ENCODE assay signal across 19 cellular contexts in the genomic region with DNA sequence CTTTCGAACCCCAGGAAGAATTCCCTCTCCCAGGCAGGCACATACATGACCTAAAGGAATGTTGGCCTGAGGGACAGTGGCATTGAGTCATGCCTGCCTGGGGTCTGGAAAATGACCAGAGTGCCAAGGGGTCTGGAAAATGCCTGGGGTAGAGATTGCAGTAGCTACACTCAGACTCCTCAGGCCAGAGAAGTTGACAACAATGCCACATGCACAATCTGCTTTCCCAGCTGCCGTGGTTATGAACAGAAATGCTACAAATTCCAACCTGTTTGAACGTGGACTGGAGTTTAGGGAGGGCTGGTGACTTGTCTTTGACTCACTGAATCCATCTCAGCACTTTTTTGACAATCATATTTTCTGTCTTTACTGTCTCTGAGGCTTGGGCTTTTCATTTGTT.
DNase-seq lines count a peak whose midpoint lies in the region; ATAC-seq, FAIRE-seq and TF ChIP-seq lines count a peak whose summit lies in the region.
"Had no signal": no experiment of that assay in that cellular context is flagged by ENCODE, and none has a peak within 500 bp of the region (broad histone marks: within the 10 kb centered on the region; RNA-seq: fewer than 3 reads in every experiment).

No MANE protein-coding gene starts in this region.

- H3K4me3 ChIP-seq in keratinocyte (ENCODE audit: control insufficient read depth in 2 of 3, extremely low read depth in 1 of 3, insufficient read depth in 2 of 3, low read depth in 1 of 3, low read length in 3 of 3): no peak overlapping the region
- H3K4me3 ChIP-seq: right atrium auricular region, tibial artery had no signal

- peaks cover 23% of the 10 kb centered on the region for H3K4me1 ChIP-seq in keratinocyte (ENCODE audit: control insufficient read depth, extremely low read depth, insufficient read depth, low read length)
- H3K4me1 ChIP-seq: right atrium auricular region, tibial artery had no signal

- peak; percentile 27 for DNase-seq in AG08395 (ENCODE audit: low spot score)
- peak; percentile 28 for DNase-seq in HS-5 (ENCODE audit: low read depth)
- DNase-seq in amniotic epithelial cell (ENCODE audit: low read depth): peak; percentile 12
- peak; percentile 69 for DNase-seq in keratinocyte (ENCODE audit: low read depth, low spot score)
- DNase-seq in activated T-cell treated with anti-CD3 and anti-CD28 coated beads for 4 hours: no peak
- DNase-seq in NCI-H2171 (lab: John Stamatoyannopoulos, UW): no peak
- DNase-seq: amniotic stem cell; CD4-positive, alpha-beta T cell; DMS53; endodermal cell; hippocampal formation; NCI-H1436; NCI-H2171 treated with DMSO at 0.1 percent for 48 hours; stimulated activated naive B cell treated with anti-CD40 and anti-IgM and Interleukin-4, amounts not matched to agents 10 μg/mL and 1 μg/mL and 100 μg/mL, for 72 hours; tibial artery had no signal

- no peaks in the 10 kb centered on the region for H3K9me3 ChIP-seq in keratinocyte (ENCODE audit: control insufficient read depth, low read depth, low read length)
- H3K9me3 ChIP-seq: right atrium auricular region, tibial artery had no signal

- no peak for ATAC-seq in GM21423 (IDR thresholded peaks at IDR 0.05; ENCODE audit: unreplicated experiment)
- ATAC-seq in GM21360 (IDR thresholded peaks at IDR 0.05; ENCODE audit: unreplicated experiment): no peak
- ATAC-seq: Panc1; stimulated activated naive B cell treated with anti-CD40 and anti-IgM and Interleukin-4, amounts not matched to agents 10 μg/mL and 1 μg/mL and 100 μg/mL, for 72 hours had no signal

- dilution Hi-C loops in keratinocyte (cut with MboI; ENCODE audit: extremely low pct_ligation_motif_present, low sequenced_read_pairs): no loop called here

- peak overlapping the region; percentile 58 for H3K4me2 ChIP-seq in keratinocyte (ENCODE audit: control insufficient read depth, extremely low read depth, insufficient read depth, low read depth, low read length)

- H4K20me1 ChIP-seq in keratinocyte (ENCODE audit: control insufficient read depth, extremely low read depth, insufficient read depth, low read length): no peaks in the 10 kb centered on the region

- TF ChIP-seq CTCF in keratinocyte (optimal IDR thresholded peaks at IDR 0.05 in 1 of 3, IDR thresholded peaks at IDR 0.05 in 1 of 3, conservative IDR thresholded peaks at IDR 0.05 in 1 of 3; ENCODE audit: extremely low read depth in 1 of 3, insufficient read depth in 2 of 3, low read length in 3 of 3): no peak

- no peaks in the 10 kb centered on the region for H3K27me3 ChIP-seq in keratinocyte (ENCODE audit: control insufficient read depth, extremely low read depth, insufficient read depth, low read length)
- H3K27me3 ChIP-seq: right atrium auricular region, tibial artery had no signal

- H3K27ac ChIP-seq in keratinocyte (ENCODE audit: control insufficient read depth, insufficient read depth, low read length): peak overlapping the region; percentile 41
- H3K27ac ChIP-seq: right atrium auricular region, tibial artery had no signal

- FAIRE-seq in keratinocyte (lab: Jason Lieb, UNC): peak; percentile 98

- peak overlapping the region; percentile 2 for H3K9ac ChIP-seq in keratinocyte (ENCODE audit: control insufficient read depth, extremely low read depth, insufficient read depth, low read length)

- H3K36me3 ChIP-seq in keratinocyte (ENCODE audit: control insufficient read depth in 2 of 2, extremely low read depth in 1 of 2, insufficient read depth in 2 of 2, low read length in 2 of 2): no peaks in the 10 kb centered on the region
- H3K36me3 ChIP-seq: right atrium auricular region, tibial artery had no signal

- H2AFZ ChIP-seq in keratinocyte (ENCODE audit: control insufficient read depth, low read length): no peak overlapping the region

- H3K79me2 ChIP-seq in keratinocyte (ENCODE audit: control insufficient read depth, insufficient read depth, low read length): no peaks in the 10 kb centered on the region

- H3K9me1 ChIP-seq in keratinocyte (ENCODE audit: control insufficient read depth, extremely low read depth, insufficient read depth, low read length): no peaks in the 10 kb centered on the region

Comparison
In these comparisons a context has a peak if more than half of its experiments do, and no peak if none do; other contexts are left out.
1. DNase-seq: peak in AG08395 (single experiment), HS-5 (single experiment), amniotic epithelial cell (single experiment) and keratinocyte (single experiment); none in activated T-cell treated with anti-CD3 and anti-CD28 coated beads for 4 hours (single experiment) and NCI-H2171 (single experiment).